Comparison of ENCODE assay signal across 15 cellular contexts in the genomic region with DNA sequence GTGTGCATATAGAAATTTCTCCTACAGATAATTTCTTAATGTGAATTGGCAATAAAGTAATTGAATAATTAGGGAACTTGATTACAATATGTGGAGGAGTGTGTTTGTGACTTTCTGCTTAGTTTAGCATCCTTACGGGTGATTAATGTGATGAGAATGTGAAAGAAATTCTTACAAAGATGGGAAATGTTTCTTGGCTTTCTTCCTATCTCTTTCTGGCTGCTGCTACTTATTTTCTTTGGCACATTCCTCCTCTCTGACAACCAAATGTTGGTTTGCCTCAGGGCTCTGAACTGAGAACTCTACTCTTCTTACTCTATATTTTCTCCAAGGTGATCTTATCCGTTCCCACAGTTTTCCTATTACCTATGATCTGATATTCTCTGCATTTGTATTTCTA.
DNase-seq lines count a peak whose midpoint lies in the region; ATAC-seq, FAIRE-seq and TF ChIP-seq lines count a peak whose summit lies in the region.
"Had no signal": no experiment of that assay in that cellular context is flagged by ENCODE, and none has a peak within 500 bp of the region (broad histone marks: within the 10 kb centered on the region; RNA-seq: fewer than 3 reads in every experiment).

No MANE protein-coding gene starts in this region.

- CTCF ChIA-PET in A549 (lab: Yijun Ruan, JAX) = interaction anchor here (0.6 to 0.9 kb wide), 2 partner anchors 38 to 1045 kb away, joined by 3 read pairs; no protein-coding TSS in a partner anchor

- H3K36me3 ChIP-seq in brain microvascular endothelial cell (replicated peaks) = no peaks in the 10 kb centered on the region

- H3K4me1 ChIP-seq in A549 = peaks cover 29% of the 10 kb centered on the region

- peaks cover 10% of the 10 kb centered on the region for H3K9me3 ChIP-seq in A549

- ATAC-seq in A549 (peak; percentile 47 to 69; a peak in 3 of 6 replicates), GM21529 (IDR thresholded peaks at IDR 0.05; ENCODE audit: unreplicated experiment) (no peak), esophagus mucosa (no peak), HG03354 (IDR thresholded peaks at IDR 0.05; ENCODE audit: poor library complexity, severe bottlenecking, unreplicated experiment) (no peak)
- ATAC-seq: natural killer cell treated with Interleukin-12 subunit alpha and Interleukin-12 subunit beta and Interleukin-15 and Interleukin-18, amount 100 ng/mL, for 72 hours had no signal

- no peak for FAIRE-seq in A549 (lab: Jason Lieb, UNC)
- FAIRE-seq: colon, TTC549 had no signal

- H3K27ac ChIP-seq in A549 (peak overlapping the region; percentile 55 to 78; a peak in 5 of 6 replicates), brain microvascular endothelial cell (peak overlapping the region; percentile 64)

- WGBS in A549 (ENCODE audit: missing lambda C conversion rate) = 8% methylated on average over 2 of the region's 2 CpGs

- TF ChIP-seq EP300 in A549 (IDR thresholded peaks at IDR 0.05) = no peak

- DNase-seq in A549 (ENCODE audit: low read depth in 1 of 2, low spot score in 1 of 2) (peak in 1 of 2 experiments; percentile 42), HS-27A (ENCODE audit: low read depth) (peak; percentile 50), brain microvascular endothelial cell (peak; percentile 80), kidney glomerular epithelial cell (lab: John Stamatoyannopoulos, UW) (peak; percentile 89), SKM-1 (lab: John Stamatoyannopoulos, UW; ENCODE audit: unreplicated experiment) (no peak)
- DNase-seq: activated naive CD4-positive, alpha-beta T cell treated with anti-CD3 and anti-CD28 coated beads, Interleukin-2, amount 10 ng/mL, durations not matched to agents 7 days and 5 days; DND-41; NCI-H1417 treated with DMSO at 0.1 percent for 48 hours; NCI-H526 had no signal

- no peaks in the 10 kb centered on the region for H3K27me3 ChIP-seq in brain microvascular endothelial cell (replicated peaks)

- no peak for TF ChIP-seq RAD21 in A549 (conservative IDR thresholded peaks at IDR 0.05 in 1 of 2, IDR thresholded peaks at IDR 0.05 in 1 of 2)

- H3K4me2 ChIP-seq in A549 = peak overlapping the region; percentile 37

- H3K4me3 ChIP-seq in A549 (no peak overlapping the region), brain microvascular endothelial cell (ENCODE audit: low read depth, low read length) (no peak overlapping the region)

- no peak for TF ChIP-seq CTCF in A549 (IDR thresholded peaks at IDR 0.05)
- no peak for TF ChIP-seq CTCF in brain microvascular endothelial cell (IDR thresholded peaks at IDR 0.05; ENCODE audit: low read depth, low read length, missing control alignments)

- in situ Hi-C loops in brain microvascular endothelial cell (cut with HindIII; ENCODE audit: low pct_ligation_motif_present, low sequenced_read_pairs) = no loop called here

- TF ChIP-seq POLR2A in A549 (IDR thresholded peaks at IDR 0.05; ENCODE audit: low read length) = no peak

- POLR2A ChIA-PET in A549 (lab: Yijun Ruan, JAX) = no interaction called here

TF ChIP-seq in A549, 52 proteins besides CTCF, POLR2A, EP300 and RAD21 (continues in another document):
- TF ChIP-seq FOXS1 (CRISPR knock-in tag; IDR thresholded peaks at IDR 0.05) (peak; percentile 49; the same call in 1 of the 2 replicates), PHF8 (IDR thresholded peaks at IDR 0.05; ENCODE audit: borderline replicate concordance, low read depth) (no peak), NPAS2 (CRISPR knock-in tag; IDR thresholded peaks at IDR 0.05; ENCODE audit: borderline replicate concordance) (no peak), ZFP36 (IDR thresholded peaks at IDR 0.05; ENCODE audit: borderline replicate concordance, partially characterized antibody) (no peak), ZNF302 (CRISPR knock-in tag; IDR thresholded peaks at IDR 0.05) (no peak), TFCP2L1 (CRISPR knock-in tag; IDR thresholded peaks at IDR 0.05) (no peak), EHMT2 (IDR thresholded peaks at IDR 0.05; ENCODE audit: low read depth) (no peak), KDM1A (IDR thresholded peaks at IDR 0.05; ENCODE audit: low read depth) (no peak), NR3C1 (IDR thresholded peaks at IDR 0.05) (no peak), HOXB13 (CRISPR knock-in tag; IDR thresholded peaks at IDR 0.05; ENCODE audit: low read depth) (no peak), HOXB5 (CRISPR knock-in tag; IDR thresholded peaks at IDR 0.05) (no peak), CBX2 (IDR thresholded peaks at IDR 0.05; ENCODE audit: borderline replicate concordance, low read depth) (no peak), RCOR1 (IDR thresholded peaks at IDR 0.05; ENCODE audit: low read depth, low read length) (no peak), GATA3 (IDR thresholded peaks at IDR 0.05; ENCODE audit: borderline replicate concordance) (peak; percentile 86), CHD2 (IDR thresholded peaks at IDR 0.05; ENCODE audit: low read length, partially characterized antibody) (no peak), MYC (IDR thresholded peaks at IDR 0.05; ENCODE audit: borderline replicate concordance, low read length) (no peak), JUNB (IDR thresholded peaks at IDR 0.05) (peak; percentile 67), CHD4 (IDR thresholded peaks at IDR 0.05; ENCODE audit: borderline replicate concordance) (no peak), MAZ (IDR thresholded peaks at IDR 0.05; ENCODE audit: borderline replicate concordance, low read depth, low read length) (no peak), RFX5 (IDR thresholded peaks at IDR 0.05) (no peak), CEBPB (IDR thresholded peaks at IDR 0.05) (peak in 1 of 2 experiments; percentile 40; a peak in 1 of 4 replicates), HEYL (CRISPR knock-in tag; IDR thresholded peaks at IDR 0.05) (no peak), KDM5A (IDR thresholded peaks at IDR 0.05) (no peak), TP53 (CRISPR knock-in tag; IDR thresholded peaks at IDR 0.05) (no peak), MAFK (IDR thresholded peaks at IDR 0.05; ENCODE audit: partially characterized antibody) (no peak)
- TF ChIP-seq, protein P1, sequence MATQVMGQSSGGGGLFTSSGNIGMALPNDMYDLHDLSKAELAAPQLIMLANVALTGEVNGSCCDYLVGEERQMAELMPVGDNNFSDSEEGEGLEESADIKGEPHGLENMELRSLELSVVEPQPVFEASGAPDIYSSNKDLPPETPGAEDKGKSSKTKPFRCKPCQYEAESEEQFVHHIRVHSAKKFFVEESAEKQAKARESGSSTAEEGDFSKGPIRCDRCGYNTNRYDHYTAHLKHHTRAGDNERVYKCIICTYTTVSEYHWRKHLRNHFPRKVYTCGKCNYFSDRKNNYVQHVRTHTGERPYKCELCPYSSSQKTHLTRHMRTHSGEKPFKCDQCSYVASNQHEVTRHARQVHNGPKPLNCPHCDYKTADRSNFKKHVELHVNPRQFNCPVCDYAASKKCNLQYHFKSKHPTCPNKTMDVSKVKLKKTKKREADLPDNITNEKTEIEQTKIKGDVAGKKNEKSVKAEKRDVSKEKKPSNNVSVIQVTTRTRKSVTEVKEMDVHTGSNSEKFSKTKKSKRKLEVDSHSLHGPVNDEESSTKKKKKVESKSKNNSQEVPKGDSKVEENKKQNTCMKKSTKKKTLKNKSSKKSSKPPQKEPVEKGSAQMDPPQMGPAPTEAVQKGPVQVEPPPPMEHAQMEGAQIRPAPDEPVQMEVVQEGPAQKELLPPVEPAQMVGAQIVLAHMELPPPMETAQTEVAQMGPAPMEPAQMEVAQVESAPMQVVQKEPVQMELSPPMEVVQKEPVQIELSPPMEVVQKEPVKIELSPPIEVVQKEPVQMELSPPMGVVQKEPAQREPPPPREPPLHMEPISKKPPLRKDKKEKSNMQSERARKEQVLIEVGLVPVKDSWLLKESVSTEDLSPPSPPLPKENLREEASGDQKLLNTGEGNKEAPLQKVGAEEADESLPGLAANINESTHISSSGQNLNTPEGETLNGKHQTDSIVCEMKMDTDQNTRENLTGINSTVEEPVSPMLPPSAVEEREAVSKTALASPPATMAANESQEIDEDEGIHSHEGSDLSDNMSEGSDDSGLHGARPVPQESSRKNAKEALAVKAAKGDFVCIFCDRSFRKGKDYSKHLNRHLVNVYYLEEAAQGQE (IDR thresholded peaks at IDR 0.05) = no peak
- TF ChIP-seq, protein P2, sequence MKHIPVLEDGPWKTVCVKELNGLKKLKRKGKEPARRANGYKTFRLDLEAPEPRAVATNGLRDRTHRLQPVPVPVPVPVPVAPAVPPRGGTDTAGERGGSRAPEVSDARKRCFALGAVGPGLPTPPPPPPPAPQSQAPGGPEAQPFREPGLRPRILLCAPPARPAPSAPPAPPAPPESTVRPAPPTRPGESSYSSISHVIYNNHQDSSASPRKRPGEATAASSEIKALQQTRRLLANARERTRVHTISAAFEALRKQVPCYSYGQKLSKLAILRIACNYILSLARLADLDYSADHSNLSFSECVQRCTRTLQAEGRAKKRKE (CRISPR knock-in tag; IDR thresholded peaks at IDR 0.05; ENCODE audit: low read depth) = no peak
- TF ChIP-seq, protein P3, sequence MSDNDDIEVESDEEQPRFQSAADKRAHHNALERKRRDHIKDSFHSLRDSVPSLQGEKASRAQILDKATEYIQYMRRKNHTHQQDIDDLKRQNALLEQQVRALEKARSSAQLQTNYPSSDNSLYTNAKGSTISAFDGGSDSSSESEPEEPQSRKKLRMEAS (IDR thresholded peaks at IDR 0.05) = no peak
- TF ChIP-seq, protein P4, sequence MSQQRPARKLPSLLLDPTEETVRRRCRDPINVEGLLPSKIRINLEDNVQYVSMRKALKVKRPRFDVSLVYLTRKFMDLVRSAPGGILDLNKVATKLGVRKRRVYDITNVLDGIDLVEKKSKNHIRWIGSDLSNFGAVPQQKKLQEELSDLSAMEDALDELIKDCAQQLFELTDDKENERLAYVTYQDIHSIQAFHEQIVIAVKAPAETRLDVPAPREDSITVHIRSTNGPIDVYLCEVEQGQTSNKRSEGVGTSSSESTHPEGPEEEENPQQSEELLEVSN (IDR thresholded peaks at IDR 0.05; ENCODE audit: borderline replicate concordance, low read depth) = no peak
- TF ChIP-seq, protein P5, sequence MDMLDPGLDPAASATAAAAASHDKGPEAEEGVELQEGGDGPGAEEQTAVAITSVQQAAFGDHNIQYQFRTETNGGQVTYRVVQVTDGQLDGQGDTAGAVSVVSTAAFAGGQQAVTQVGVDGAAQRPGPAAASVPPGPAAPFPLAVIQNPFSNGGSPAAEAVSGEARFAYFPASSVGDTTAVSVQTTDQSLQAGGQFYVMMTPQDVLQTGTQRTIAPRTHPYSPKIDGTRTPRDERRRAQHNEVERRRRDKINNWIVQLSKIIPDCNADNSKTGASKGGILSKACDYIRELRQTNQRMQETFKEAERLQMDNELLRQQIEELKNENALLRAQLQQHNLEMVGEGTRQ (IDR thresholded peaks at IDR 0.05) = no peak
- TF ChIP-seq, protein P6, sequence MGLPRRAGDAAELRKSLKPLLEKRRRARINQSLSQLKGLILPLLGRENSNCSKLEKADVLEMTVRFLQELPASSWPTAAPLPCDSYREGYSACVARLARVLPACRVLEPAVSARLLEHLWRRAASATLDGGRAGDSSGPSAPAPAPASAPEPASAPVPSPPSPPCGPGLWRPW (IDR thresholded peaks at IDR 0.05) = no peak

Comparison
In these comparisons a context has a peak if more than half of its experiments do, and no peak if none do; other contexts are left out.
1. ATAC-seq: peak in A549 (2 of 2); none in GM21529 (single experiment), esophagus mucosa (single experiment) and HG03354 (single experiment).